ENCODE assay signal across 1 cellular context in genomic region chr7:100390286-100391028, GRCh38.
TF ChIP-seq lines count a peak whose summit lies in the region.

No MANE protein-coding gene starts in this region.

TF ChIP-seq in IMR-90, 13 proteins besides CTCF, POLR2A, EP300 and RAD21:
- TF ChIP-seq BHLHE40 (IDR thresholded peaks at IDR 0.05; ENCODE audit: low read depth, low read length) (no peak), RFX5 (IDR thresholded peaks at IDR 0.05; ENCODE audit: low read depth, low read length) (no peak), MXI1 (IDR thresholded peaks at IDR 0.05; ENCODE audit: borderline replicate concordance, low read depth, low read length) (no peak), CEBPB (IDR thresholded peaks at IDR 0.05; ENCODE audit: low read depth, low read length) (no peak), NFE2L2 (IDR thresholded peaks at IDR 0.05; ENCODE audit: low read depth, low read length) (no peak), MAFK (IDR thresholded peaks at IDR 0.05; ENCODE audit: low read depth, low read length) (no peak), CHD1 (IDR thresholded peaks at IDR 0.05; ENCODE audit: low read depth, low read length) (no peak), USF2 (IDR thresholded peaks at IDR 0.05; ENCODE audit: low read depth, low read length) (no peak), MAZ (IDR thresholded peaks at IDR 0.05; ENCODE audit: borderline replicate concordance, low read depth, low read length) (no peak), FOS (IDR thresholded peaks at IDR 0.05; ENCODE audit: low read depth, low read length) (no peak), RCOR1 (IDR thresholded peaks at IDR 0.05; ENCODE audit: insufficient replicate concordance, low read length) (no peak), SMC3 (IDR thresholded peaks at IDR 0.05; ENCODE audit: low read depth, low read length) (no peak)
- TF ChIP-seq, protein P1, sequence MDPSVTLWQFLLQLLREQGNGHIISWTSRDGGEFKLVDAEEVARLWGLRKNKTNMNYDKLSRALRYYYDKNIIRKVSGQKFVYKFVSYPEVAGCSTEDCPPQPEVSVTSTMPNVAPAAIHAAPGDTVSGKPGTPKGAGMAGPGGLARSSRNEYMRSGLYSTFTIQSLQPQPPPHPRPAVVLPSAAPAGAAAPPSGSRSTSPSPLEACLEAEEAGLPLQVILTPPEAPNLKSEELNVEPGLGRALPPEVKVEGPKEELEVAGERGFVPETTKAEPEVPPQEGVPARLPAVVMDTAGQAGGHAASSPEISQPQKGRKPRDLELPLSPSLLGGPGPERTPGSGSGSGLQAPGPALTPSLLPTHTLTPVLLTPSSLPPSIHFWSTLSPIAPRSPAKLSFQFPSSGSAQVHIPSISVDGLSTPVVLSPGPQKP (IDR thresholded peaks at IDR 0.05; ENCODE audit: borderline replicate concordance, low read depth, low read length), result no peak
